In genomic region chr2:210171309-210172218, GRCh38 we compare ENCODE assay signal across 1 cellular context.
TF ChIP-seq lines count a peak whose summit lies in the region.

KANSL1L (minus strand) TSS chr2:210171409; CDS start chr2:210154582, 16,827 bp downstream.

TF ChIP-seq in HEK293, 187 proteins besides CTCF, POLR2A, EP300 and RAD21 (continued from another document):
- TF ChIP-seq HIC1 (tag by site-specific recombination; IDR thresholded peaks at IDR 0.05) (no peak), ZNF354C (tag by site-specific recombination; IDR thresholded peaks at IDR 0.05; ENCODE audit: borderline replicate concordance, low read depth) (no peak), BCL6B (tag by site-specific recombination; IDR thresholded peaks at IDR 0.05) (no peak), ZNF433 (tag by site-specific recombination; IDR thresholded peaks at IDR 0.05; ENCODE audit: low read depth) (no peak), YY2 (tag by site-specific recombination; IDR thresholded peaks at IDR 0.05) (no peak), MZF1 (tag by site-specific recombination; IDR thresholded peaks at IDR 0.05; ENCODE audit: borderline replicate concordance) (no peak), ZNF658 (tag by site-specific recombination; IDR thresholded peaks at IDR 0.05) (no peak), ZNF280D (tag by site-specific recombination; IDR thresholded peaks at IDR 0.05) (no peak), ZNF596 (tag by site-specific recombination; IDR thresholded peaks at IDR 0.05) (no peak), ZNF302 (tag by site-specific recombination; IDR thresholded peaks at IDR 0.05; ENCODE audit: low read depth) (no peak), ZNF513 (tag by site-specific recombination; IDR thresholded peaks at IDR 0.05) (no peak), ZNF426 (tag by site-specific recombination; IDR thresholded peaks at IDR 0.05) (no peak), ZBTB49 (tag by site-specific recombination; IDR thresholded peaks at IDR 0.05; ENCODE audit: low read depth) (no peak), ZNF335 (tag by site-specific recombination; conservative IDR thresholded peaks at IDR 0.05) (peak; percentile 75), SP2 (tag by site-specific recombination; IDR thresholded peaks at IDR 0.05) (peak; percentile 70), ZNF792 (tag by site-specific recombination; IDR thresholded peaks at IDR 0.05) (no peak), ZNF16 (tag by site-specific recombination; IDR thresholded peaks at IDR 0.05; ENCODE audit: low read depth) (no peak), ZBTB26 (tag by site-specific recombination; optimal IDR thresholded peaks at IDR 0.05) (peak; percentile 16), INSM2 (tag by site-specific recombination; IDR thresholded peaks at IDR 0.05) (no peak), ZNF223 (tag by site-specific recombination; IDR thresholded peaks at IDR 0.05) (no peak), ZNF830 (tag by site-specific recombination; IDR thresholded peaks at IDR 0.05; ENCODE audit: low read depth) (no peak), ZNF202 (tag by site-specific recombination; IDR thresholded peaks at IDR 0.05; ENCODE audit: borderline replicate concordance) (no peak), ATF2 (tag by site-specific recombination; IDR thresholded peaks at IDR 0.05; ENCODE audit: low read depth) (no peak), ZFP41 (tag by site-specific recombination; IDR thresholded peaks at IDR 0.05; ENCODE audit: borderline replicate concordance) (no peak), ZFP69B (tag by site-specific recombination; IDR thresholded peaks at IDR 0.05) (no peak), ZNF423 (tag by site-specific recombination; IDR thresholded peaks at IDR 0.05) (no peak), HOXC10 (CRISPR knock-in tag; IDR thresholded peaks at IDR 0.05) (no peak), RBAK (tag by site-specific recombination; IDR thresholded peaks at IDR 0.05) (no peak), KLF9 (tag by site-specific recombination; IDR thresholded peaks at IDR 0.05; ENCODE audit: low read depth) (peak; percentile 60; the same call in 1 of the 2 replicates), ZSCAN30 (tag by site-specific recombination; IDR thresholded peaks at IDR 0.05) (0 out of 2 replicates have a peak, but pooled peaks have one; percentile 46), ZNF645 (tag by site-specific recombination; IDR thresholded peaks at IDR 0.05) (no peak), ZNF184 (tag by site-specific recombination; IDR thresholded peaks at IDR 0.05) (no peak), PBX3 (CRISPR knock-in tag; IDR thresholded peaks at IDR 0.05) (no peak), ZNF266 (tag by site-specific recombination; IDR thresholded peaks at IDR 0.05; ENCODE audit: low read depth) (no peak), HOXD13 (CRISPR knock-in tag; IDR thresholded peaks at IDR 0.05; ENCODE audit: borderline replicate concordance) (no peak)
